Comparison of ENCODE assay signal across 11 cellular contexts in the genomic region with DNA sequence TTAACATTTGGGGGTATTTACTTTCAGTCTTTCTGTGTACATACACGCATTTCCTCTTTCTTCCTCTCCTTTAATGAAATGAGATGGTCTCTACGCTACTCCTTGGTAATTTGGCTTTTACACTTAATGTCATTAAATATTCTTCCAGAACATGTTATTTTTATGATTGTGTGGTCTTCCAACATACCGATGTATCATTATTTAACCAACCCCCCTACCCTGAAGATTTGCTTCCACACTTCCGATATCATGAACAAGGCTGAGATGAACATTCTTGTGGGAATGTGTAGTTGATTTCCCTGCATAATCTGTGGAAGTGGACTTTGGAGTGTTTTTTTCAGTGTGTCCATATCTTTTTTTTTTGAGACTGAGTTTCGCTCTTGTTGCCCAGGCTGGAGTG. TPM values are rescaled to one million over a fixed set of nuclear protein-coding genes. Genes with fewer than 3 reads are reported as not detected.
A peak's percentile ranks its signal among the peaks of the same experiment; 100 is the strongest.
DNase-seq lines count a peak whose midpoint lies in the region; ATAC-seq, FAIRE-seq and TF ChIP-seq lines count a peak whose summit lies in the region.
"Had no signal": no experiment of that assay in that cellular context is flagged by ENCODE, and none has a peak within 500 bp of the region (broad histone marks: within the 10 kb centered on the region; RNA-seq: fewer than 3 reads in every experiment).

No MANE protein-coding gene starts in this region.

- H3K4me3 ChIP-seq in AG04450 (ENCODE audit: low read depth, low read length) (no peak overlapping the region), esophagus squamous epithelium (no peak overlapping the region), osteoblast (ENCODE audit: insufficient read depth, low read length) (peak overlapping the region; percentile 27), psoas muscle (no peak overlapping the region)

- H3K9me3 ChIP-seq in AG04450 (ENCODE audit: control insufficient read depth, insufficient read depth, low read length), result peaks cover 4% of the 10 kb centered on the region; the same call in 1 of the 2 replicates
- H3K9me3 ChIP-seq in esophagus squamous epithelium, result no peaks in the 10 kb centered on the region
- H3K9me3 ChIP-seq in osteoblast (ENCODE audit: low read depth, low read length), result no peaks in the 10 kb centered on the region
- H3K9me3 ChIP-seq in psoas muscle, result no peaks in the 10 kb centered on the region

- H3K4me1 ChIP-seq in esophagus squamous epithelium, result peaks cover 49 to 79% (median 56%) of the 10 kb centered on the region in 3 donors
- H3K4me1 ChIP-seq in osteoblast (ENCODE audit: insufficient read depth, low read length), result peaks cover 47% of the 10 kb centered on the region
- H3K4me1 ChIP-seq in psoas muscle, result peaks cover 24% of the 10 kb centered on the region

- CTCF ChIA-PET in AG04450 (lab: Charles Lee), result interaction anchor here (0.7 to 0.8 kb wide), 2 partner anchors 11 to 16 kb away, joined by 3 read pairs; no protein-coding TSS in a partner anchor

- H3K27me3 ChIP-seq in AG04450 (ENCODE audit: control insufficient read depth, insufficient read depth, low read length) (no peaks in the 10 kb centered on the region), esophagus squamous epithelium (no peaks in the 10 kb centered on the region), osteoblast (ENCODE audit: insufficient read depth, low read length) (no peaks in the 10 kb centered on the region), psoas muscle (ENCODE audit: insufficient read depth in 3 of 3, low read length in 2 of 3) (no peaks in the 10 kb centered on the region)

- whole genome bisulfite sequencing in esophagus squamous epithelium, 2 donors, result 66 to 70% methylated on average over 5 of the region's 5 CpGs
- WGBS in psoas muscle, 3 donors, result 83 to 87% (median 87%) methylated on average over 5 of the region's 5 CpGs

- TF ChIP-seq POLR2A in esophagus squamous epithelium (IDR thresholded peaks at IDR 0.05), result no peak

- H4K20me1 ChIP-seq in osteoblast (ENCODE audit: insufficient read depth, low read length), result no peaks in the 10 kb centered on the region

- intact Hi-C loops in esophagus squamous epithelium (cut with DNase I), result no loop called here
- intact Hi-C loops in psoas muscle (cut with DNase I), result no loop called here

- FAIRE-seq in RCC 7860 (lab: Jason Lieb, UNC), result no peak
- FAIRE-seq: TTC549 had no signal

- no peaks in the 10 kb centered on the region for H3K36me3 ChIP-seq in esophagus squamous epithelium
- peaks cover 7% of the 10 kb centered on the region for H3K36me3 ChIP-seq in osteoblast (ENCODE audit: insufficient read depth, low read length)
- H3K36me3 ChIP-seq in psoas muscle (ENCODE audit: insufficient read depth in 1 of 2, low read depth in 1 of 2), result peaks cover 0 to 5% of the 10 kb centered on the region in 2 donors

- POLR2A ChIA-PET in AG04450 (lab: Yijun Ruan, JAX), result interaction anchor here (0.6 to 3.6 kb wide), 7 partner anchors 8 to 51 kb away, joined by 3 to 21 read pairs (median 7); a partner anchor contains a TSS

- ATAC-seq in HG03108 (IDR thresholded peaks at IDR 0.05; ENCODE audit: unreplicated experiment), result no peak
- ATAC-seq in psoas muscle, result no peak
- ATAC-seq: Right ventricle myocardium inferior had no signal

- peaks cover 29% of the 10 kb centered on the region for H3K79me2 ChIP-seq in osteoblast (ENCODE audit: insufficient read depth, low read length)

- DNase-seq in AG04450 (ENCODE audit: low read depth, low spot score) (no peak), RCC 7860 (ENCODE audit: low spot score) (peak; percentile 37), esophagus squamous epithelium (lab: John Stamatoyannopoulos, UW) (no peak), osteoblast (ENCODE audit: insufficient read length, low spot score, missing footprints) (peak; percentile 63), psoas muscle (no peak), Kasumi-1 (lab: John Stamatoyannopoulos, UW) (no peak), NCI-H2171 treated with DMSO at 0.1 percent for 48 hours (lab: John Stamatoyannopoulos, UW) (no peak)
- DNase-seq: NCI-H1436 had no signal

- H2AFZ ChIP-seq in osteoblast (ENCODE audit: low read length), result no peak overlapping the region

- H3K4me2 ChIP-seq in osteoblast (ENCODE audit: insufficient read depth, low read length), result peak overlapping the region; percentile 57

- H3K27ac ChIP-seq in AG04450 (ENCODE audit: low read depth, low read length) (peak overlapping the region; percentile 84), esophagus squamous epithelium (peak overlapping the region in 3 of 4 donors; percentile 47 to 87 (median 74)), osteoblast (ENCODE audit: low read depth, low read length) (peak overlapping the region; percentile 100), psoas muscle (no peak overlapping the region)

- TF ChIP-seq CTCF in AG04450 (IDR thresholded peaks at IDR 0.05; ENCODE audit: low read depth, low read length), result no peak
- TF ChIP-seq CTCF in esophagus squamous epithelium (IDR thresholded peaks at IDR 0.05), result no peak
- TF ChIP-seq CTCF in osteoblast (IDR thresholded peaks at IDR 0.05; ENCODE audit: extremely low read depth, low read depth, low read length), result no peak
- TF ChIP-seq CTCF in psoas muscle (IDR thresholded peaks at IDR 0.05), result no peak

RNA-seq across cellular contexts. Expression of a gene that starts 2.3 kb away (rescaled TPM):
- polyA plus RNA-seq in AG04450 (2011; rRNA removed) (31.0 and 31.7 TPM in 2 replicates), psoas muscle (10 to 100 TPM; 10.2 to 16.3 (median 15.5) TPM)
- polyA minus RNA-seq in AG04450 (2011; rRNA and poly(A)+ RNA removed), result 32.8 and 40.5 TPM in 2 replicates
- total RNA-seq in esophagus squamous epithelium (10 to 100 TPM; 18.6 to 32.4 (median 23.0) TPM), osteoblast (34.4 and 39.5 TPM in 2 replicates), psoas muscle (10 to 100 TPM; 15.0 to 24.2 (median 20.3) TPM)

RNA-seq across cellular contexts. Expression of a gene that starts 16.3 kb away (rescaled TPM):
- polyA plus RNA-seq in AG04450 (2011; rRNA removed) (15.3 and 21.0 TPM in 2 replicates), psoas muscle (10 to 100 TPM in 1 of 3 donors, 1 to 10 TPM in 2; 5.3 to 24.4 (median 7.5) TPM)
- polyA minus RNA-seq in AG04450 (2011; rRNA and poly(A)+ RNA removed), result 40.1 and 42.9 TPM in 2 replicates
- total RNA-seq in esophagus squamous epithelium (10 to 100 TPM in 3 of 4 donors, 1 to 10 TPM in 1; 6.3 to 23.1 (median 17.1) TPM), osteoblast (78.1 and 95.2 TPM in 2 replicates), psoas muscle (10 to 100 TPM in 3 of 4 donors, 1 to 10 TPM in 1; 8.5 to 43.5 (median 23.6) TPM)

Comparison
In these comparisons a context has a peak if more than half of its experiments do, and no peak if none do; other contexts are left out.
1. DNase-seq: peak in RCC 7860 (single experiment) and osteoblast (single experiment); none in AG04450 (single experiment), esophagus squamous epithelium (single experiment), psoas muscle (0 of 2), Kasumi-1 (0 of 2) and NCI-H2171 treated with DMSO at 0.1 percent for 48 hours (single experiment).